Comparison of ENCODE assay signal across 27 cellular contexts in the genomic region with DNA sequence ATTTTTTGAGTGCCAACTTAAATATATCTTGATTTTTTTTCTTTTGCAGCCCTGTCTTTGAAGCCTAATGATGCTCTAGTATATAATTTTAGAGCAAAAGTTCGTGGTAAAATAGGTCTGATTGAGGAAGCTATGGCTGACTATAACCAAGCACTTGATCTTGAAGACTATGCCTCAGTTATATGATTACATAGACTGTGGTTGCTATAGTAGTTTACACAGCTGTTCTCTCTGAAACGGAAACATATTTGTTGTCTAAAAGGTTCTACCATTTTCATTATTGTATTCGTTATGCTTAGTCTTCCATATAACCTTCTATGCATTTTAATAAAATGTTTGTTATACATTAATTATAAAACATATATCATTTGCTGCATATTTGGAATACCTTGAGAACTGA.
"Had no signal": no experiment of that assay in that cellular context is flagged by ENCODE, and none has a peak within 500 bp of the region (broad histone marks: within the 10 kb centered on the region; RNA-seq: fewer than 3 reads in every experiment).

No MANE protein-coding gene starts in this region.

- H3K27me3 ChIP-seq: brain microvascular endothelial cell had no signal

- H3K36me3 Mint-ChIP-seq: activated naive CD8-positive, alpha-beta T cell had no signal

- H3K4me3 Mint-ChIP-seq: activated B cell treated with CpG ODN at 0.5 μM for 24 hours; activated CD8-positive, alpha-beta T cell treated with anti-CD3 and anti-CD28 coated beads for 36 hours; activated naive CD8-positive, alpha-beta T cell; activated T-cell treated with anti-CD3 and anti-CD28 coated beads, Interleukin-2, amount 50 U/mL, for 4 hours; activated T-helper 17 cell treated with anti-CD3 and anti-CD28 coated beads, Interleukin-2, amount 50 U/mL, for 72 hours; central memory CD8-positive, alpha-beta T cell; dendritic cell treated with granulocyte-macrophage colony-stimulating factor and Interleukin-4, amounts not matched to agents 40 ng/mL and 50 ng/mL, for 4 days; endodermal cell had no signal

- H3K27ac ChIP-seq: brain microvascular endothelial cell, coronary artery, dorsolateral prefrontal cortex, WERI-Rb-1 had no signal

- H3K36me3 ChIP-seq: brain microvascular endothelial cell, WERI-Rb-1 had no signal

- H3K4me1 Mint-ChIP-seq: activated B cell treated with CpG ODN at 0.5 μM for 24 hours; activated T-helper 17 cell treated with anti-CD3 and anti-CD28 coated beads, Interleukin-2, amount 50 U/mL, for 72 hours; central memory CD8-positive, alpha-beta T cell; endodermal cell had no signal

- H3K27ac Mint-ChIP-seq: activated B cell treated with CpG ODN at 0.5 μM for 24 hours; activated CD8-positive, alpha-beta T cell treated with anti-CD3 and anti-CD28 coated beads for 36 hours; activated naive CD8-positive, alpha-beta T cell; activated T-helper 17 cell treated with anti-CD3 and anti-CD28 coated beads, Interleukin-2, amount 50 U/mL, for 72 hours; dendritic cell treated with granulocyte-macrophage colony-stimulating factor and Interleukin-4, amounts not matched to agents 40 ng/mL and 50 ng/mL, for 4 days; endodermal cell had no signal

- H3K27me3 Mint-ChIP-seq: activated B cell treated with CpG ODN at 0.5 μM for 24 hours; activated CD8-positive, alpha-beta T cell treated with anti-CD3 and anti-CD28 coated beads for 36 hours; activated naive CD8-positive, alpha-beta T cell; activated T-helper 17 cell treated with anti-CD3 and anti-CD28 coated beads, Interleukin-2, amount 50 U/mL, for 72 hours; central memory CD8-positive, alpha-beta T cell; dendritic cell treated with granulocyte-macrophage colony-stimulating factor and Interleukin-4, amounts not matched to agents 40 ng/mL and 50 ng/mL, for 4 days had no signal

- H3K4me3 ChIP-seq: coronary artery, dorsolateral prefrontal cortex had no signal

- DNase-seq: activated B cell treated with CpG ODN at 0.5 μM for 24 hours; activated CD4-positive, alpha-beta T cell treated with anti-CD3 and anti-CD28 coated beads for 48 hours; activated CD4-positive, alpha-beta T cell treated with anti-CD3 and anti-CD28 coated beads, Interleukin-2, amount 50 U/mL, for 1 hour; activated CD4-positive, alpha-beta T cell treated with anti-CD3 and anti-CD28 coated beads, Interleukin-2, amount 50 U/mL, for 48 hours; activated CD8-positive, alpha-beta memory T cell treated with anti-CD3 and anti-CD28 coated beads for 24 hours; activated CD8-positive, alpha-beta T cell treated with anti-CD3 and anti-CD28 coated beads for 36 hours; activated effector memory CD4-positive, alpha-beta T cell treated with Interleukin-2 at 50 U/mL for 16 hours; activated gamma-delta T cell treated with Interleukin-2 at 50 U/mL for 16 hours; activated naive CD4-positive, alpha-beta T cell treated with anti-CD3 and anti-CD28 coated beads, Interleukin-2, amount 50 U/mL, for 16 hours; activated naive CD4-positive, alpha-beta T cell treated with Interleukin-2 at 50 U/mL for 16 hours; activated T-cell treated with anti-CD3 and anti-CD28 coated beads, Interleukin-2, amount 50 U/mL, for 4 hours; amniotic stem cell; anterior cingulate cortex; brain microvascular endothelial cell; dorsolateral prefrontal cortex; effector memory CD4-positive, alpha-beta T cell; endodermal cell; foreskin fibroblast; head of caudate nucleus; hippocampal formation; T1000; WERI-Rb-1 had no signal
